1 cellular context compared by ENCODE assay signal in the genomic region with DNA sequence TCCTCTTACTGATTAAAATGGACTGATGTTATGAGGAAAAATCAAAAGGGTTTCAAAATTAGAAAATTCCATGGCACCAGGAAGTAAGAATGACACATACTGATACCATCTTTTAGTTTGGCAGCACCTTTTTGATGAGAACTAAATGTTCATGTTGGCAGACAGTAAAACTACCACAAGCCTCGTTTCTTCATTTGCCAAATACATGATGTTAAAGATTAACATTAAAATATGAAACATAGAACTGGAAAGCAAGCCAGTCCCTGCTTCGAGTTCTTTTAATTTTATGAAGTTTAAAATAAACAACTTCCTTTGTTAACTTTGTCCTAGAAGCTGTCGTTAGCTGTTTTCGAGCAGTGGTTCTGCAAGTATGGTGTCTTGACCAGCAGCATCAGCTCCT.
TF ChIP-seq lines count a peak whose summit lies in the region.

No MANE protein-coding gene starts in this region.

TF ChIP-seq in GM23338, 12 proteins besides CTCF, POLR2A, EP300 and RAD21:
- no peak for TF ChIP-seq JUNB (IDR thresholded peaks at IDR 0.05; ENCODE audit: unreplicated experiment)
- TF ChIP-seq ZNF331 (CRISPR knock-in tag; IDR thresholded peaks at IDR 0.05; ENCODE audit: low read depth): no peak
- no peak for TF ChIP-seq STAT1 (IDR thresholded peaks at IDR 0.05; ENCODE audit: unreplicated experiment)
- TF ChIP-seq CREB1 (CRISPR knock-in tag; IDR thresholded peaks at IDR 0.05; ENCODE audit: low read depth): no peak
- no peak for TF ChIP-seq ZNF114 (CRISPR knock-in tag; IDR thresholded peaks at IDR 0.05)
- no peak for TF ChIP-seq EZH2phosphoT487 (IDR thresholded peaks at IDR 0.05; ENCODE audit: unreplicated experiment)
- TF ChIP-seq NANOG (IDR thresholded peaks at IDR 0.05; ENCODE audit: borderline replicate concordance): no peak
- TF ChIP-seq, protein P1, sequence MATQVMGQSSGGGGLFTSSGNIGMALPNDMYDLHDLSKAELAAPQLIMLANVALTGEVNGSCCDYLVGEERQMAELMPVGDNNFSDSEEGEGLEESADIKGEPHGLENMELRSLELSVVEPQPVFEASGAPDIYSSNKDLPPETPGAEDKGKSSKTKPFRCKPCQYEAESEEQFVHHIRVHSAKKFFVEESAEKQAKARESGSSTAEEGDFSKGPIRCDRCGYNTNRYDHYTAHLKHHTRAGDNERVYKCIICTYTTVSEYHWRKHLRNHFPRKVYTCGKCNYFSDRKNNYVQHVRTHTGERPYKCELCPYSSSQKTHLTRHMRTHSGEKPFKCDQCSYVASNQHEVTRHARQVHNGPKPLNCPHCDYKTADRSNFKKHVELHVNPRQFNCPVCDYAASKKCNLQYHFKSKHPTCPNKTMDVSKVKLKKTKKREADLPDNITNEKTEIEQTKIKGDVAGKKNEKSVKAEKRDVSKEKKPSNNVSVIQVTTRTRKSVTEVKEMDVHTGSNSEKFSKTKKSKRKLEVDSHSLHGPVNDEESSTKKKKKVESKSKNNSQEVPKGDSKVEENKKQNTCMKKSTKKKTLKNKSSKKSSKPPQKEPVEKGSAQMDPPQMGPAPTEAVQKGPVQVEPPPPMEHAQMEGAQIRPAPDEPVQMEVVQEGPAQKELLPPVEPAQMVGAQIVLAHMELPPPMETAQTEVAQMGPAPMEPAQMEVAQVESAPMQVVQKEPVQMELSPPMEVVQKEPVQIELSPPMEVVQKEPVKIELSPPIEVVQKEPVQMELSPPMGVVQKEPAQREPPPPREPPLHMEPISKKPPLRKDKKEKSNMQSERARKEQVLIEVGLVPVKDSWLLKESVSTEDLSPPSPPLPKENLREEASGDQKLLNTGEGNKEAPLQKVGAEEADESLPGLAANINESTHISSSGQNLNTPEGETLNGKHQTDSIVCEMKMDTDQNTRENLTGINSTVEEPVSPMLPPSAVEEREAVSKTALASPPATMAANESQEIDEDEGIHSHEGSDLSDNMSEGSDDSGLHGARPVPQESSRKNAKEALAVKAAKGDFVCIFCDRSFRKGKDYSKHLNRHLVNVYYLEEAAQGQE (IDR thresholded peaks at IDR 0.05; ENCODE audit: unreplicated experiment): no peak
- TF ChIP-seq, protein P2, sequence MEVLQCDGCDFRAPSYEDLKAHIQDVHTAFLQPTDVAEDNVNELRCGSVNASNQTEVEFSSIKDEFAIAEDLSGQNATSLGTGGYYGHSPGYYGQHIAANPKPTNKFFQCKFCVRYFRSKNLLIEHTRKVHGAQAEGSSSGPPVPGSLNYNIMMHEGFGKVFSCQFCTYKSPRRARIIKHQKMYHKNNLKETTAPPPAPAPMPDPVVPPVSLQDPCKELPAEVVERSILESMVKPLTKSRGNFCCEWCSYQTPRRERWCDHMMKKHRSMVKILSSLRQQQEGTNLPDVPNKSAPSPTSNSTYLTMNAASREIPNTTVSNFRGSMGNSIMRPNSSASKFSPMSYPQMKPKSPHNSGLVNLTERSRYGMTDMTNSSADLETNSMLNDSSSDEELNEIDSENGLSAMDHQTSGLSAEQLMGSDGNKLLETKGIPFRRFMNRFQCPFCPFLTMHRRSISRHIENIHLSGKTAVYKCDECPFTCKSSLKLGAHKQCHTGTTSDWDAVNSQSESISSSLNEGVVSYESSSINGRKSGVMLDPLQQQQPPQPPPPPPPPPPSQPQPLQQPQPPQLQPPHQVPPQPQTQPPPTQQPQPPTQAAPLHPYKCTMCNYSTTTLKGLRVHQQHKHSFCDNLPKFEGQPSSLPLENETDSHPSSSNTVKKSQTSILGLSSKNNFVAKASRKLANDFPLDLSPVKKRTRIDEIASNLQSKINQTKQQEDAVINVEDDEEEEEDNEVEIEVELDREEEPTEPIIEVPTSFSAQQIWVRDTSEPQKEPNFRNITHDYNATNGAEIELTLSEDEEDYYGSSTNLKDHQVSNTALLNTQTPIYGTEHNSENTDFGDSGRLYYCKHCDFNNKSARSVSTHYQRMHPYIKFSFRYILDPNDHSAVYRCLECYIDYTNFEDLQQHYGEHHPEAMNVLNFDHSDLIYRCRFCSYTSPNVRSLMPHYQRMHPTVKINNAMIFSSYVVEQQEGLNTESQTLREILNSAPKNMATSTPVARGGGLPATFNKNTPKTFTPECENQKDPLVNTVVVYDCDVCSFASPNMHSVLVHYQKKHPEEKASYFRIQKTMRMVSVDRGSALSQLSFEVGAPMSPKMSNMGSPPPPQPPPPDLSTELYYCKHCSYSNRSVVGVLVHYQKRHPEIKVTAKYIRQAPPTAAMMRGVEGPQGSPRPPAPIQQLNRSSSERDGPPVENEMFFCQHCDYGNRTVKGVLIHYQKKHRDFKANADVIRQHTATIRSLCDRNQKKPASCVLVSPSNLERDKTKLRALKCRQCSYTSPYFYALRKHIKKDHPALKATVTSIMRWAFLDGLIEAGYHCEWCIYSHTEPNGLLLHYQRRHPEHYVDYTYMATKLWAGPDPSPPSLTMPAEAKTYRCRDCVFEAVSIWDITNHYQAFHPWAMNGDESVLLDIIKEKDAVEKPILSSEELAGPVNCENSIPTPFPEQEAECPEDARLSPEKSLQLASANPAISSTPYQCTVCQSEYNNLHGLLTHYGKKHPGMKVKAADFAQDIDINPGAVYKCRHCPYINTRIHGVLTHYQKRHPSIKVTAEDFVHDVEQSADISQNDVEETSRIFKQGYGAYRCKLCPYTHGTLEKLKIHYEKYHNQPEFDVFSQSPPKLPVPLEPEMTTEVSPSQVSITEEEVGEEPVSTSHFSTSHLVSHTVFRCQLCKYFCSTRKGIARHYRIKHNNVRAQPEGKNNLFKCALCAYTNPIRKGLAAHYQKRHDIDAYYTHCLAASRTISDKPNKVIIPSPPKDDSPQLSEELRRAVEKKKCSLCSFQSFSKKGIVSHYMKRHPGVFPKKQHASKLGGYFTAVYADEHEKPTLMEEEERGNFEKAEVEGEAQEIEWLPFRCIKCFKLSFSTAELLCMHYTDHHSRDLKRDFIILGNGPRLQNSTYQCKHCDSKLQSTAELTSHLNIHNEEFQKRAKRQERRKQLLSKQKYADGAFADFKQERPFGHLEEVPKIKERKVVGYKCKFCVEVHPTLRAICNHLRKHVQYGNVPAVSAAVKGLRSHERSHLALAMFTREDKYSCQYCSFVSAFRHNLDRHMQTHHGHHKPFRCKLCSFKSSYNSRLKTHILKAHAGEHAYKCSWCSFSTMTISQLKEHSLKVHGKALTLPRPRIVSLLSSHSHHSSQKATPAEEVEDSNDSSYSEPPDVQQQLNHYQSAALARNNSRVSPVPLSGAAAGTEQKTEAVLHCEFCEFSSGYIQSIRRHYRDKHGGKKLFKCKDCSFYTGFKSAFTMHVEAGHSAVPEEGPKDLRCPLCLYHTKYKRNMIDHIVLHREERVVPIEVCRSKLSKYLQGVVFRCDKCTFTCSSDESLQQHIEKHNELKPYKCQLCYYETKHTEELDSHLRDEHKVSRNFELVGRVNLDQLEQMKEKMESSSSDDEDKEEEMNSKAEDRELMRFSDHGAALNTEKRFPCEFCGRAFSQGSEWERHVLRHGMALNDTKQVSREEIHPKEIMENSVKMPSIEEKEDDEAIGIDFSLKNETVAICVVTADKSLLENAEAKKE (CRISPR knock-in tag; IDR thresholded peaks at IDR 0.05): no peak
- TF ChIP-seq EZH2 (IDR thresholded peaks at IDR 0.05; ENCODE audit: low read depth, unreplicated experiment): no peak
- no peak for TF ChIP-seq POLR2AphosphoS5 (IDR thresholded peaks at IDR 0.05; ENCODE audit: low read depth)
- TF ChIP-seq, protein P3, sequence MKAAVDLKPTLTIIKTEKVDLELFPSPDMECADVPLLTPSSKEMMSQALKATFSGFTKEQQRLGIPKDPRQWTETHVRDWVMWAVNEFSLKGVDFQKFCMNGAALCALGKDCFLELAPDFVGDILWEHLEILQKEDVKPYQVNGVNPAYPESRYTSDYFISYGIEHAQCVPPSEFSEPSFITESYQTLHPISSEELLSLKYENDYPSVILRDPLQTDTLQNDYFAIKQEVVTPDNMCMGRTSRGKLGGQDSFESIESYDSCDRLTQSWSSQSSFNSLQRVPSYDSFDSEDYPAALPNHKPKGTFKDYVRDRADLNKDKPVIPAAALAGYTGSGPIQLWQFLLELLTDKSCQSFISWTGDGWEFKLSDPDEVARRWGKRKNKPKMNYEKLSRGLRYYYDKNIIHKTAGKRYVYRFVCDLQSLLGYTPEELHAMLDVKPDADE (IDR thresholded peaks at IDR 0.05): no peak
